16 cellular contexts compared by ENCODE assay signal in the genomic region with DNA sequence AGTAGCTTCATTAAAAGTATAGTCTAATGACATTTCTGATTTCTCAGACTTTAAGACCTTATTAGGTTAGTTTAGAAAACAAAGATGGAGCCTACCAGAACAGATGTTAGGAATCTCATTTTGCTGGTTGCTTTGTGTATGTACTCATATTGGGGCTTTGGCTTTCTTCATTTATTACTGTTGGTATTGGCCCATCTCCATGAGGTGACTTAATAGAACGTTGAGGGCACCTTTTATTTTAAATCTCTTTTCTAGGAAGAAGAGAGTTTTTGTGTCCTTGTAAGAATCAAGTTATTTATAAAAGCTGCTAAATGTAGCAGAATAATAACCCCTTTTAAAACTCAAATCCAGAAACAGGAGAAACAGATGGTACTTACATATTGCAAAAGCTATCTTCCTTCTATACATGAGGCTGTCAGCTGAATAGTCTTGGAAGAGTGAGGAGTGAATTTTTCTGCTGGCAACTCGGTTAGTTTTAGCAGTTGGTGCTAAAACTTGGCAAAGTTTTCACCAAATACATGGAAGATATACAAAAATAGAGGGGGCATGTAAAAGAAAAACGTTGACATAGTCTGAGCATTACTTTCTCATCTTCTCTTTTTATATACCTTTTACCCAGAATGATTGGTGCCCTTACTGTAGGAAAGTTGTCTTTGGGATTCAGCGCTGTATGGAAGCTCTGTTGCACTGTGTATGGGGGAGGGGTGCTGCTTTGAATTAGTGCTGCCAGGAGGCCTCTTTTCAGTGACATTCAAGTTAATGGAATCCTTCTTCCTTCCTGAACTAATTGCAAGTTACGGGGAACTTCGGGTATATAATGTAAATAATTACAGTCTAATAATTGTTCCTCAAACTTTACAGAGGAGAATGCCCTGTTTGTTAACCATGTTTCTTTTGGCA. TPM values are rescaled to one million over a fixed set of nuclear protein-coding genes. Genes with fewer than 3 reads are reported as not detected.
DNase-seq lines count a peak whose midpoint lies in the region; ATAC-seq and TF ChIP-seq lines count a peak whose summit lies in the region.
"Had no signal": no experiment of that assay in that cellular context is flagged by ENCODE, and none has a peak within 500 bp of the region (broad histone marks: within the 10 kb centered on the region; RNA-seq: fewer than 3 reads in every experiment).

No MANE protein-coding gene starts in this region.

- H3K79me2 ChIP-seq in GM23248 (ENCODE audit: insufficient read depth) (peaks cover 67% of the 10 kb centered on the region), fibroblast of lung (ENCODE audit: control insufficient read depth, insufficient read depth, low read length) (peaks cover 5% of the 10 kb centered on the region), osteoblast (ENCODE audit: insufficient read depth, low read length) (peaks cover 41% of the 10 kb centered on the region)

- H3K9me2 ChIP-seq in GM23248 (ENCODE audit: insufficient read depth): no peaks in the 10 kb centered on the region

- peaks cover 14 to 48% of the 10 kb centered on the region in 2 donors for H3K36me3 Mint-ChIP-seq in activated naive CD4-positive, alpha-beta T cell treated with anti-CD3 and anti-CD28 coated beads, Interleukin-2, amount 50 U/mL, for 72 hours

- H3F3A ChIP-seq in GM23248 (ENCODE audit: insufficient read depth): peaks cover 28% of the 10 kb centered on the region

- H3K9me3 Mint-ChIP-seq in activated naive CD4-positive, alpha-beta T cell treated with anti-CD3 and anti-CD28 coated beads, Interleukin-2, amount 50 U/mL, for 72 hours: no peaks in the 10 kb centered on the region
- H3K9me3 Mint-ChIP-seq: activated T-helper 1 cell treated with anti-CD3 and anti-CD28 coated beads, Interleukin-12 subunit alpha, Interleukin-12 subunit beta, Interleukin-2, Interleukin-4 antibody, amounts not matched to agents 30 ng/mL and 10 ng/mL and 1 ng/mL, durations not matched to agents 14 hours and 24 hours and 36 hours had no signal

- H4K20me1 ChIP-seq in GM23248 (ENCODE audit: insufficient read depth): peaks cover 4% of the 10 kb centered on the region; the same call in 1 of the 2 replicates
- no peaks in the 10 kb centered on the region for H4K20me1 ChIP-seq in fibroblast of lung (ENCODE audit: control insufficient read depth, extremely low read depth, insufficient read depth, low read length)
- H4K20me1 ChIP-seq in osteoblast (ENCODE audit: insufficient read depth, low read length): peaks cover 57% of the 10 kb centered on the region

- H3K9me3 ChIP-seq in GM23248 (ENCODE audit: low read depth): no peaks in the 10 kb centered on the region
- no peaks in the 10 kb centered on the region for H3K9me3 ChIP-seq in fibroblast of lung (ENCODE audit: control insufficient read depth, insufficient read depth, low read depth, low read length)
- no peaks in the 10 kb centered on the region for H3K9me3 ChIP-seq in osteoblast (ENCODE audit: low read depth, low read length)
- H3K9me3 ChIP-seq: BLaER1, right atrium auricular region had no signal

- TF ChIP-seq CTCF in fibroblast of lung (conservative IDR thresholded peaks at IDR 0.05 in 1 of 2, IDR thresholded peaks at IDR 0.05 in 1 of 2; ENCODE audit: low read depth in 1 of 2, low read length in 2 of 2) (no peak), osteoblast (IDR thresholded peaks at IDR 0.05; ENCODE audit: extremely low read depth, low read depth, low read length) (no peak)

- H3K27me3 ChIP-seq in GM23248 (replicated peaks; ENCODE audit: insufficient read depth) (no peaks in the 10 kb centered on the region), fibroblast of lung (ENCODE audit: control insufficient read depth, insufficient read depth, low read length) (no peaks in the 10 kb centered on the region), osteoblast (ENCODE audit: insufficient read depth, low read length) (no peaks in the 10 kb centered on the region)
- H3K27me3 ChIP-seq: BLaER1, right atrium auricular region had no signal

- in situ Hi-C loops in GM23248 (cut with MboI): no loop called here

- no peak overlapping the region for H2AFZ ChIP-seq in GM23248
- H2AFZ ChIP-seq in fibroblast of lung (ENCODE audit: low read length): no peak overlapping the region
- H2AFZ ChIP-seq in osteoblast (ENCODE audit: low read length): no peak overlapping the region

- no peak overlapping the region for H3K4me3 ChIP-seq in GM23248
- H3K4me3 ChIP-seq in fibroblast of lung (replicated peaks in 1 of 4; ENCODE audit: control extremely low read depth in 1 of 4, insufficient read depth in 1 of 4, low read depth in 3 of 4, low read length in 4 of 4): no peak overlapping the region
- no peak overlapping the region for H3K4me3 ChIP-seq in osteoblast (ENCODE audit: insufficient read depth, low read length)
- H3K4me3 ChIP-seq: BLaER1, K562, right atrium auricular region had no signal

- H3K27ac ChIP-seq in GM23248 (no peak overlapping the region), fibroblast of lung (ENCODE audit: insufficient read depth, low read length) (no peak overlapping the region), osteoblast (ENCODE audit: low read depth, low read length) (peak overlapping the region; percentile 4)
- H3K27ac ChIP-seq: BLaER1, right atrium auricular region had no signal

- no peak for ATAC-seq in GM19328 (IDR thresholded peaks at IDR 0.05; ENCODE audit: unreplicated experiment)
- ATAC-seq in activated naive CD4-positive, alpha-beta T cell treated with anti-CD3 and anti-CD28 coated beads, Interleukin-2, amount 50 U/mL, for 72 hours: no peak
- ATAC-seq in GM21390 (IDR thresholded peaks at IDR 0.05; ENCODE audit: unreplicated experiment): no peak
- ATAC-seq: K562 had no signal

- WGBS in GM23248 (ENCODE audit: low coverage in 1 of 2, low lambda C conversion rate in 2 of 2, missing lambda C conversion rate in 2 of 2), 2 experiments: 47 to 52% methylated on average over 6 of the region's 6 CpGs

- no peak overlapping the region for H3K9ac ChIP-seq in GM23248
- H3K9ac ChIP-seq in fibroblast of lung (ENCODE audit: insufficient read depth, low read length): no peak overlapping the region
- H3K9ac ChIP-seq: BLaER1 had no signal

- H3K4me2 ChIP-seq in GM23248 (ENCODE audit: unreplicated experiment): no peak overlapping the region
- no peak overlapping the region for H3K4me2 ChIP-seq in fibroblast of lung (ENCODE audit: extremely low read depth, insufficient read depth, low read length)
- H3K4me2 ChIP-seq in osteoblast (ENCODE audit: insufficient read depth, low read length): no peak overlapping the region
- H3K4me2 ChIP-seq: BLaER1 had no signal

- peak; percentile 64 for DNase-seq in GM23248
- peak; percentile 88 for DNase-seq in NCI-H446 treated with DMSO at 0.1 percent for 48 hours (lab: John Stamatoyannopoulos, UW)
- DNase-seq in fibroblast of lung (ENCODE audit: low read depth in 2 of 2): peak; percentile 53 to 66
- no peak for DNase-seq in osteoblast (ENCODE audit: insufficient read length, low spot score, missing footprints)
- DNase-seq in activated naive CD4-positive, alpha-beta T cell treated with anti-CD3 and anti-CD28 coated beads, Interleukin-2, amount 50 U/mL, for 72 hours (ENCODE audit: low spot score in 2 of 2): no peak
- DNase-seq: islet precursor cell; NCI-H1436 treated with DMSO at 0.1 percent for 48 hours; NCI-H748 treated with DMSO at 0.1 percent for 48 hours; stimulated activated CD4-positive, alpha-beta T cell treated with anti-CD3 and anti-CD28 coated beads, Interleukin-4, amount 100 ng/mL, for 1 hour; T-helper 9 cell had no signal

- peak overlapping the region in 1 of 2 donors; percentile 44 for H3K27ac Mint-ChIP-seq in activated naive CD4-positive, alpha-beta T cell treated with anti-CD3 and anti-CD28 coated beads, Interleukin-2, amount 50 U/mL, for 72 hours
- H3K27ac Mint-ChIP-seq: activated T-helper 1 cell treated with anti-CD3 and anti-CD28 coated beads, Interleukin-12 subunit alpha, Interleukin-12 subunit beta, Interleukin-2, Interleukin-4 antibody, amounts not matched to agents 30 ng/mL and 10 ng/mL and 1 ng/mL, durations not matched to agents 14 hours and 24 hours and 36 hours had no signal

- H3K4me1 ChIP-seq in GM23248 (ENCODE audit: insufficient read depth): peaks cover 21% of the 10 kb centered on the region
- H3K4me1 ChIP-seq in fibroblast of lung (ENCODE audit: control insufficient read depth, extremely low read depth, insufficient read depth, low read length): no peaks in the 10 kb centered on the region
- peaks cover 8% of the 10 kb centered on the region for H3K4me1 ChIP-seq in osteoblast (ENCODE audit: insufficient read depth, low read length)
- H3K4me1 ChIP-seq: BLaER1, right atrium auricular region had no signal

- H3K36me3 ChIP-seq in GM23248 (ENCODE audit: low read depth) (peaks cover 73% of the 10 kb centered on the region), fibroblast of lung (ENCODE audit: control insufficient read depth, insufficient read depth, low read length) (peaks cover 13% of the 10 kb centered on the region), osteoblast (ENCODE audit: insufficient read depth, low read length) (peaks cover 92% of the 10 kb centered on the region)

RNA-seq across cellular contexts. Expression of a gene that starts 35.8 kb away (rescaled TPM):
- 452 and 492 TPM in 2 replicates for total RNA-seq in GM23248 (2014; rRNA removed; shearing (Covaris generic))
- polyA plus RNA-seq in GM23248 (2016; fragmentation: Nextera tagmentation; extraction: Ambion mirVana) (170 and 182 TPM in 2 replicates), fibroblast of lung (266 and 414 TPM in 2 replicates)
- total RNA-seq in fibroblast of lung (738 and 792 TPM in 2 replicates), osteoblast (1,105 and 1,165 TPM in 2 replicates)
- 191 and 267 TPM in 2 replicates for polyA plus RNA-seq in fibroblast of lung (2012)
- polyA minus RNA-seq in fibroblast of lung (ENCODE audit: low replicate concordance): 2,076 and 2,449 TPM in 2 replicates
- total RNA-seq in activated naive CD4-positive, alpha-beta T cell treated with anti-CD3 and anti-CD28 coated beads, Interleukin-2, amount 50 U/mL, for 72 hours: 100 to 1,000 TPM; 125 to 138 TPM

Comparison
In these comparisons a context has a peak if more than half of its experiments do, and no peak if none do; other contexts are left out.
1. DNase-seq: peak in GM23248 (single experiment), NCI-H446 treated with DMSO at 0.1 percent for 48 hours (single experiment) and fibroblast of lung (2 of 2); none in osteoblast (single experiment) and activated naive CD4-positive, alpha-beta T cell treated with anti-CD3 and anti-CD28 coated beads, Interleukin-2, amount 50 U/mL, for 72 hours (0 of 2).